Comparison of ENCODE assay signal across 1 cellular context in the genomic region with DNA sequence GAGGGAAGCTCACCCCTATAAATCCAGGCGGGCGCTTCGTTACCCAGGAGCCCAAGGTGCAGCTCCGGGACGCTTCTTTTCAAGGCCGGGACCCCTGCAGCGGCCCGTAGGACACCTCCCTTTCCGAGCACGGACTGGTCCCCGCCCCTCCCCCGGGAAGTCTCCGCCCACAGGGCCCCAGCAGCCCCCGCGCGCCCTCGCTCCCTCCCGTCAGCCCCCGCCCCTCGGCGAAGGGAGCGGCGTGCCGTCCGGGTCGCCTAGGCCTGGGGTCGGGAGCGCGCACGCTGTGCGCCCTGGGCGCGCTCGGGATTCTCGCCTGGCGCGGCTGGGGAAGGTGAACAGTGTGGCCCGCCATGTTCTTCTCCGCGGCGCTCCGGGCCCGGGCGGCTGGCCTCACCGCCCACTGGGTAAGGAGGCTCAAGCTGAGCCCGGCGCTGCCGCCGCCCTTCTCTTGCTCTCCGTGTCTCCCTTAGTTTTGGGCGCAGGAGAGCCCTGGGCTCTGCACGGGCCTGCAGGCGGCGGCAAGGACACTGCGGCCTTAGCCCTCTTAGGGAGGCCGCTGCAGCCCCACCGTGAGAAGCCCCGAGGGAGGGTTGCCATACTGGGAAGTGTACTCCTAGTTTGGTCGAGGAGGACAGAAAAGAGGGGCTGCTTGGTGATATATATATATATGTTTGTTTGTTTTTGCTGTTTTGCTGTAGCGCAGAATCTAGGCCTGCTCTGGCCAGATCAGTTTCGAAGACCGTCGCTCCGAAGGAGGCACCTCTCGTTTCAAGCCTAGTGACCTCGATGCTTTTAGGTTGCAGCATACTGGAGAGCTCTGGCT.
A peak's percentile ranks its signal among the peaks of the same experiment; 100 is the strongest.
TF ChIP-seq lines count a peak whose summit lies in the region.

A gene (plus strand): TSS at position 309 of the 826 bp plus-strand sequence. CDS start 45 bp downstream, at position 354.

TF ChIP-seq in HepG2, 621 proteins besides CTCF, POLR2A, EP300 and RAD21 (continued from another document and continues in another):
- no peak for TF ChIP-seq HNRNPUL1 (IDR thresholded peaks at IDR 0.05; ENCODE audit: low read depth, low read length)
- no peak for TF ChIP-seq ZNF709 (CRISPR knock-in tag; IDR thresholded peaks at IDR 0.05)
- no peak for TF ChIP-seq KDM4B (CRISPR knock-in tag; IDR thresholded peaks at IDR 0.05)
- TF ChIP-seq ZNF235 (CRISPR knock-in tag; IDR thresholded peaks at IDR 0.05; ENCODE audit: borderline replicate concordance) = no peak
- TF ChIP-seq, protein P1, sequence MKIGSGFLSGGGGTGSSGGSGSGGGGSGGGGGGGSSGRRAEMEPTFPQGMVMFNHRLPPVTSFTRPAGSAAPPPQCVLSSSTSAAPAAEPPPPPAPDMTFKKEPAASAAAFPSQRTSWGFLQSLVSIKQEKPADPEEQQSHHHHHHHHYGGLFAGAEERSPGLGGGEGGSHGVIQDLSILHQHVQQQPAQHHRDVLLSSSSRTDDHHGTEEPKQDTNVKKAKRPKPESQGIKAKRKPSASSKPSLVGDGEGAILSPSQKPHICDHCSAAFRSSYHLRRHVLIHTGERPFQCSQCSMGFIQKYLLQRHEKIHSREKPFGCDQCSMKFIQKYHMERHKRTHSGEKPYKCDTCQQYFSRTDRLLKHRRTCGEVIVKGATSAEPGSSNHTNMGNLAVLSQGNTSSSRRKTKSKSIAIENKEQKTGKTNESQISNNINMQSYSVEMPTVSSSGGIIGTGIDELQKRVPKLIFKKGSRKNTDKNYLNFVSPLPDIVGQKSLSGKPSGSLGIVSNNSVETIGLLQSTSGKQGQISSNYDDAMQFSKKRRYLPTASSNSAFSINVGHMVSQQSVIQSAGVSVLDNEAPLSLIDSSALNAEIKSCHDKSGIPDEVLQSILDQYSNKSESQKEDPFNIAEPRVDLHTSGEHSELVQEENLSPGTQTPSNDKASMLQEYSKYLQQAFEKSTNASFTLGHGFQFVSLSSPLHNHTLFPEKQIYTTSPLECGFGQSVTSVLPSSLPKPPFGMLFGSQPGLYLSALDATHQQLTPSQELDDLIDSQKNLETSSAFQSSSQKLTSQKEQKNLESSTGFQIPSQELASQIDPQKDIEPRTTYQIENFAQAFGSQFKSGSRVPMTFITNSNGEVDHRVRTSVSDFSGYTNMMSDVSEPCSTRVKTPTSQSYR (CRISPR knock-in tag; IDR thresholded peaks at IDR 0.05; ENCODE audit: borderline replicate concordance) = peak; percentile 2; the same call in 1 of the 2 replicates
- TF ChIP-seq ZNF570 (CRISPR knock-in tag; IDR thresholded peaks at IDR 0.05; ENCODE audit: borderline replicate concordance) = no peak
- TF ChIP-seq KLF9 (CRISPR knock-in tag; IDR thresholded peaks at IDR 0.05; ENCODE audit: low read depth) = no peak
- no peak for TF ChIP-seq GZF1 (CRISPR knock-in tag; IDR thresholded peaks at IDR 0.05)
- TF ChIP-seq, protein P2, sequence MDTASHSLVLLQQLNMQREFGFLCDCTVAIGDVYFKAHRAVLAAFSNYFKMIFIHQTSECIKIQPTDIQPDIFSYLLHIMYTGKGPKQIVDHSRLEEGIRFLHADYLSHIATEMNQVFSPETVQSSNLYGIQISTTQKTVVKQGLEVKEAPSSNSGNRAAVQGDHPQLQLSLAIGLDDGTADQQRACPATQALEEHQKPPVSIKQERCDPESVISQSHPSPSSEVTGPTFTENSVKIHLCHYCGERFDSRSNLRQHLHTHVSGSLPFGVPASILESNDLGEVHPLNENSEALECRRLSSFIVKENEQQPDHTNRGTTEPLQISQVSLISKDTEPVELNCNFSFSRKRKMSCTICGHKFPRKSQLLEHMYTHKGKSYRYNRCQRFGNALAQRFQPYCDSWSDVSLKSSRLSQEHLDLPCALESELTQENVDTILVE (CRISPR knock-in tag; IDR thresholded peaks at IDR 0.05) = peak; percentile 18; the same call in 1 of the 2 replicates
- no peak for TF ChIP-seq POLR2AphosphoS2 (IDR thresholded peaks at IDR 0.05; ENCODE audit: low read depth, low read length)
- TF ChIP-seq, protein P3, sequence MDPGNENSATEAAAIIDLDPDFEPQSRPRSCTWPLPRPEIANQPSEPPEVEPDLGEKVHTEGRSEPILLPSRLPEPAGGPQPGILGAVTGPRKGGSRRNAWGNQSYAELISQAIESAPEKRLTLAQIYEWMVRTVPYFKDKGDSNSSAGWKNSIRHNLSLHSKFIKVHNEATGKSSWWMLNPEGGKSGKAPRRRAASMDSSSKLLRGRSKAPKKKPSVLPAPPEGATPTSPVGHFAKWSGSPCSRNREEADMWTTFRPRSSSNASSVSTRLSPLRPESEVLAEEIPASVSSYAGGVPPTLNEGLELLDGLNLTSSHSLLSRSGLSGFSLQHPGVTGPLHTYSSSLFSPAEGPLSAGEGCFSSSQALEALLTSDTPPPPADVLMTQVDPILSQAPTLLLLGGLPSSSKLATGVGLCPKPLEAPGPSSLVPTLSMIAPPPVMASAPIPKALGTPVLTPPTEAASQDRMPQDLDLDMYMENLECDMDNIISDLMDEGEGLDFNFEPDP (CRISPR knock-in tag; conservative IDR thresholded peaks at IDR 0.05) = no peak
- TF ChIP-seq ZNF232 (CRISPR knock-in tag; IDR thresholded peaks at IDR 0.05; ENCODE audit: borderline replicate concordance) = peak; percentile 78; the same call in 1 of the 2 replicates
- no peak for TF ChIP-seq RAD51 (IDR thresholded peaks at IDR 0.05; ENCODE audit: borderline replicate concordance)
- 0 out of 2 replicates have a peak, but pooled peaks have one; percentile 18 for TF ChIP-seq PRMT3 (CRISPR knock-in tag; IDR thresholded peaks at IDR 0.05; ENCODE audit: borderline replicate concordance, low read depth)
- no peak for TF ChIP-seq FOXM1 (CRISPR knock-in tag; IDR thresholded peaks at IDR 0.05)
- peak; percentile 26; the same call in 1 of the 2 replicates for TF ChIP-seq SOX5 (CRISPR knock-in tag; IDR thresholded peaks at IDR 0.05; ENCODE audit: borderline replicate concordance)
- TF ChIP-seq ZNF850 (CRISPR knock-in tag; conservative IDR thresholded peaks at IDR 0.05) = 0 out of 2 replicates have a peak, but pooled peaks have one; percentile 85
- TF ChIP-seq ZNF350 (CRISPR knock-in tag; IDR thresholded peaks at IDR 0.05; ENCODE audit: borderline replicate concordance, low read depth) = peak; percentile 54; the same call in 1 of the 2 replicates
- TF ChIP-seq ISX (CRISPR knock-in tag; conservative IDR thresholded peaks at IDR 0.05) = no peak
- no peak for TF ChIP-seq MAFK (conservative IDR thresholded peaks at IDR 0.05 in 1 of 2, IDR thresholded peaks at IDR 0.05 in 1 of 2; ENCODE audit: low read length in 2 of 2)
- no peak for TF ChIP-seq ZNF670 (CRISPR knock-in tag; IDR thresholded peaks at IDR 0.05; ENCODE audit: borderline replicate concordance)
- no peak for TF ChIP-seq ZNF746 (CRISPR knock-in tag; IDR thresholded peaks at IDR 0.05)
- peak; percentile 45; the same call in 1 of the 2 replicates for TF ChIP-seq ZNF331 (CRISPR knock-in tag; IDR thresholded peaks at IDR 0.05)
- TF ChIP-seq, protein P4, sequence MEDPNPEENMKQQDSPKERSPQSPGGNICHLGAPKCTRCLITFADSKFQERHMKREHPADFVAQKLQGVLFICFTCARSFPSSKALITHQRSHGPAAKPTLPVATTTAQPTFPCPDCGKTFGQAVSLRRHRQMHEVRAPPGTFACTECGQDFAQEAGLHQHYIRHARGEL (CRISPR knock-in tag; IDR thresholded peaks at IDR 0.05) = no peak
- TF ChIP-seq ZNF432 (CRISPR knock-in tag; IDR thresholded peaks at IDR 0.05; ENCODE audit: borderline replicate concordance) = no peak
- TF ChIP-seq SMAD9 (CRISPR knock-in tag; IDR thresholded peaks at IDR 0.05) = no peak
- TF ChIP-seq, protein P5, sequence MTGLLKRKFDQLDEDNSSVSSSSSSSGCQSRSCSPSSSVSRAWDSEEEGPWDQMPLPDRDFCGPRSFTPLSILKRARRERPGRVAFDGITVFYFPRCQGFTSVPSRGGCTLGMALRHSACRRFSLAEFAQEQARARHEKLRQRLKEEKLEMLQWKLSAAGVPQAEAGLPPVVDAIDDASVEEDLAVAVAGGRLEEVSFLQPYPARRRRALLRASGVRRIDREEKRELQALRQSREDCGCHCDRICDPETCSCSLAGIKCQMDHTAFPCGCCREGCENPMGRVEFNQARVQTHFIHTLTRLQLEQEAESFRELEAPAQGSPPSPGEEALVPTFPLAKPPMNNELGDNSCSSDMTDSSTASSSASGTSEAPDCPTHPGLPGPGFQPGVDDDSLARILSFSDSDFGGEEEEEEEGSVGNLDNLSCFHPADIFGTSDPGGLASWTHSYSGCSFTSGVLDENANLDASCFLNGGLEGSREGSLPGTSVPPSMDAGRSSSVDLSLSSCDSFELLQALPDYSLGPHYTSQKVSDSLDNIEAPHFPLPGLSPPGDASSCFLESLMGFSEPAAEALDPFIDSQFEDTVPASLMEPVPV (CRISPR knock-in tag; IDR thresholded peaks at IDR 0.05) = peak; percentile 87; the same call in 1 of the 2 replicates
- TF ChIP-seq, protein P6, sequence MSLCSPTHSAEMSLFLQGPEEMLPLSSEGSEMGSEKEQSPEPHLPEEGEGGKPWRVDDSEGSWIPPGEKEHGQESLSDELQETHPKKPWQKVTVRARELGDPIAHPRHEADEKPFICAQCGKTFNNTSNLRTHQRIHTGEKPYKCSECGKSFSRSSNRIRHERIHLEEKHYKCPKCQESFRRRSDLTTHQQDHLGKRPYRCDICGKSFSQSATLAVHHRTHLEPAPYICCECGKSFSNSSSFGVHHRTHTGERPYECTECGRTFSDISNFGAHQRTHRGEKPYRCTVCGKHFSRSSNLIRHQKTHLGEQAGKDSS (CRISPR knock-in tag; IDR thresholded peaks at IDR 0.05; ENCODE audit: borderline replicate concordance, low read depth) = peak; percentile 87; the same call in 1 of the 2 replicates
- TF ChIP-seq NFE2L2 (IDR thresholded peaks at IDR 0.05; ENCODE audit: low read length) = no peak
- TF ChIP-seq, protein P7, sequence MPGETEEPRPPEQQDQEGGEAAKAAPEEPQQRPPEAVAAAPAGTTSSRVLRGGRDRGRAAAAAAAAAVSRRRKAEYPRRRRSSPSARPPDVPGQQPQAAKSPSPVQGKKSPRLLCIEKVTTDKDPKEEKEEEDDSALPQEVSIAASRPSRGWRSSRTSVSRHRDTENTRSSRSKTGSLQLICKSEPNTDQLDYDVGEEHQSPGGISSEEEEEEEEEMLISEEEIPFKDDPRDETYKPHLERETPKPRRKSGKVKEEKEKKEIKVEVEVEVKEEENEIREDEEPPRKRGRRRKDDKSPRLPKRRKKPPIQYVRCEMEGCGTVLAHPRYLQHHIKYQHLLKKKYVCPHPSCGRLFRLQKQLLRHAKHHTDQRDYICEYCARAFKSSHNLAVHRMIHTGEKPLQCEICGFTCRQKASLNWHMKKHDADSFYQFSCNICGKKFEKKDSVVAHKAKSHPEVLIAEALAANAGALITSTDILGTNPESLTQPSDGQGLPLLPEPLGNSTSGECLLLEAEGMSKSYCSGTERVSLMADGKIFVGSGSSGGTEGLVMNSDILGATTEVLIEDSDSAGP (CRISPR knock-in tag; IDR thresholded peaks at IDR 0.05; ENCODE audit: borderline replicate concordance) = peak; percentile 86
- TF ChIP-seq, protein P8, sequence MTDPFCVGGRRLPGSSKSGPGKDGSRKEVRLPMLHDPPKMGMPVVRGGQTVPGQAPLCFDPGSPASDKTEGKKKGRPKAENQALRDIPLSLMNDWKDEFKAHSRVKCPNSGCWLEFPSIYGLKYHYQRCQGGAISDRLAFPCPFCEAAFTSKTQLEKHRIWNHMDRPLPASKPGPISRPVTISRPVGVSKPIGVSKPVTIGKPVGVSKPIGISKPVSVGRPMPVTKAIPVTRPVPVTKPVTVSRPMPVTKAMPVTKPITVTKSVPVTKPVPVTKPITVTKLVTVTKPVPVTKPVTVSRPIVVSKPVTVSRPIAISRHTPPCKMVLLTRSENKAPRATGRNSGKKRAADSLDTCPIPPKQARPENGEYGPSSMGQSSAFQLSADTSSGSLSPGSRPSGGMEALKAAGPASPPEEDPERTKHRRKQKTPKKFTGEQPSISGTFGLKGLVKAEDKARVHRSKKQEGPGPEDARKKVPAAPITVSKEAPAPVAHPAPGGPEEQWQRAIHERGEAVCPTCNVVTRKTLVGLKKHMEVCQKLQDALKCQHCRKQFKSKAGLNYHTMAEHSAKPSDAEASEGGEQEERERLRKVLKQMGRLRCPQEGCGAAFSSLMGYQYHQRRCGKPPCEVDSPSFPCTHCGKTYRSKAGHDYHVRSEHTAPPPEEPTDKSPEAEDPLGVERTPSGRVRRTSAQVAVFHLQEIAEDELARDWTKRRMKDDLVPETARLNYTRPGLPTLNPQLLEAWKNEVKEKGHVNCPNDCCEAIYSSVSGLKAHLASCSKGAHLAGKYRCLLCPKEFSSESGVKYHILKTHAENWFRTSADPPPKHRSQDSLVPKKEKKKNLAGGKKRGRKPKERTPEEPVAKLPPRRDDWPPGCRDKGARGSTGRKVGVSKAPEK (CRISPR knock-in tag; IDR thresholded peaks at IDR 0.05; ENCODE audit: borderline replicate concordance) = no peak
- TF ChIP-seq, protein P9, sequence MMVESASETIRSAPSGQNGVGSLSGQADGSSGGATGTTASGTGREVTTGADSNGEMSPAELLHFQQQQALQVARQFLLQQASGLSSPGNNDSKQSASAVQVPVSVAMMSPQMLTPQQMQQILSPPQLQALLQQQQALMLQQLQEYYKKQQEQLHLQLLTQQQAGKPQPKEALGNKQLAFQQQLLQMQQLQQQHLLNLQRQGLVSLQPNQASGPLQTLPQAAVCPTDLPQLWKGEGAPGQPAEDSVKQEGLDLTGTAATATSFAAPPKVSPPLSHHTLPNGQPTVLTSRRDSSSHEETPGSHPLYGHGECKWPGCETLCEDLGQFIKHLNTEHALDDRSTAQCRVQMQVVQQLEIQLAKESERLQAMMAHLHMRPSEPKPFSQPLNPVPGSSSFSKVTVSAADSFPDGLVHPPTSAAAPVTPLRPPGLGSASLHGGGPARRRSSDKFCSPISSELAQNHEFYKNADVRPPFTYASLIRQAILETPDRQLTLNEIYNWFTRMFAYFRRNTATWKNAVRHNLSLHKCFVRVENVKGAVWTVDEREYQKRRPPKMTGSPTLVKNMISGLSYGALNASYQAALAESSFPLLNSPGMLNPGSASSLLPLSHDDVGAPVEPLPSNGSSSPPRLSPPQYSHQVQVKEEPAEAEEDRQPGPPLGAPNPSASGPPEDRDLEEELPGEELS (CRISPR knock-in tag; IDR thresholded peaks at IDR 0.05) = peak; percentile 9; the same call in 1 of the 2 replicates
- peak; percentile 92; the same call in 1 of the 2 replicates for TF ChIP-seq EEA1 (CRISPR knock-in tag; IDR thresholded peaks at IDR 0.05; ENCODE audit: borderline replicate concordance)
- TF ChIP-seq, protein P10, sequence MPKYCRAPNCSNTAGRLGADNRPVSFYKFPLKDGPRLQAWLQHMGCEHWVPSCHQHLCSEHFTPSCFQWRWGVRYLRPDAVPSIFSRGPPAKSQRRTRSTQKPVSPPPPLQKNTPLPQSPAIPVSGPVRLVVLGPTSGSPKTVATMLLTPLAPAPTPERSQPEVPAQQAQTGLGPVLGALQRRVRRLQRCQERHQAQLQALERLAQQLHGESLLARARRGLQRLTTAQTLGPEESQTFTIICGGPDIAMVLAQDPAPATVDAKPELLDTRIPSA (CRISPR knock-in tag; IDR thresholded peaks at IDR 0.05; ENCODE audit: borderline replicate concordance) = no peak
- TF ChIP-seq CCAR2 (optimal IDR thresholded peaks at IDR 0.05; ENCODE audit: low read depth, low read length) = no peak
- no peak for TF ChIP-seq ZNF629 (CRISPR knock-in tag; conservative IDR thresholded peaks at IDR 0.05)
- TF ChIP-seq ZNF616 (CRISPR knock-in tag; IDR thresholded peaks at IDR 0.05; ENCODE audit: low read depth) = peak; percentile 84; the same call in 1 of the 2 replicates
- TF ChIP-seq, protein P11, sequence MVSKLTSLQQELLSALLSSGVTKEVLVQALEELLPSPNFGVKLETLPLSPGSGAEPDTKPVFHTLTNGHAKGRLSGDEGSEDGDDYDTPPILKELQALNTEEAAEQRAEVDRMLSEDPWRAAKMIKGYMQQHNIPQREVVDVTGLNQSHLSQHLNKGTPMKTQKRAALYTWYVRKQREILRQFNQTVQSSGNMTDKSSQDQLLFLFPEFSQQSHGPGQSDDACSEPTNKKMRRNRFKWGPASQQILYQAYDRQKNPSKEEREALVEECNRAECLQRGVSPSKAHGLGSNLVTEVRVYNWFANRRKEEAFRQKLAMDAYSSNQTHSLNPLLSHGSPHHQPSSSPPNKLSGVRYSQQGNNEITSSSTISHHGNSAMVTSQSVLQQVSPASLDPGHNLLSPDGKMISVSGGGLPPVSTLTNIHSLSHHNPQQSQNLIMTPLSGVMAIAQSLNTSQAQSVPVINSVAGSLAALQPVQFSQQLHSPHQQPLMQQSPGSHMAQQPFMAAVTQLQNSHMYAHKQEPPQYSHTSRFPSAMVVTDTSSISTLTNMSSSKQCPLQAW (CRISPR knock-in tag; IDR thresholded peaks at IDR 0.05) = 0 out of 2 replicates have a peak, but pooled peaks have one; percentile 40
